Comparison of ENCODE assay signal across 1 cellular context in genomic region chr5:892390-893136, GRCh38.
TF ChIP-seq lines count a peak whose summit lies in the region.

TSS of gene BRD9 (minus strand) at chr5:892801. CDS start at chr5:892657, 144 bp downstream.
TSS of gene TRIP13 (plus strand) at chr5:892884. CDS start at chr5:892999, 115 bp downstream.

TF ChIP-seq in HepG2, 621 proteins besides CTCF, POLR2A, EP300 and RAD21 (continued from another document and continues in another):
- TF ChIP-seq CREBL2 (CRISPR knock-in tag; IDR thresholded peaks at IDR 0.05; ENCODE audit: borderline replicate concordance) (no peak), SMYD3 (CRISPR knock-in tag; IDR thresholded peaks at IDR 0.05) (peak; percentile 75; the same call in 1 of the 2 replicates), ATRX (CRISPR knock-in tag; IDR thresholded peaks at IDR 0.05; ENCODE audit: borderline replicate concordance) (no peak), ZNF614 (CRISPR knock-in tag; IDR thresholded peaks at IDR 0.05; ENCODE audit: borderline replicate concordance) (no peak), RXRA (CRISPR knock-in tag; IDR thresholded peaks at IDR 0.05) (peak; percentile 29; the same call in 1 of the 2 replicates), ZNF800 (CRISPR knock-in tag; IDR thresholded peaks at IDR 0.05) (no peak), GABPA (IDR thresholded peaks at IDR 0.05; ENCODE audit: low read depth, low read length) (no peak), GABPA (CRISPR knock-in tag; IDR thresholded peaks at IDR 0.05; ENCODE audit: low read depth) (peak; percentile 89), SMAD1 (CRISPR knock-in tag; IDR thresholded peaks at IDR 0.05; ENCODE audit: borderline replicate concordance, low read depth) (no peak), MTERF4 (CRISPR knock-in tag; IDR thresholded peaks at IDR 0.05) (no peak), ZNF142 (CRISPR knock-in tag; IDR thresholded peaks at IDR 0.05) (peak; percentile 58; the same call in 1 of the 2 replicates), MAFG (CRISPR knock-in tag; IDR thresholded peaks at IDR 0.05) (no peak), ZNF460 (CRISPR knock-in tag; IDR thresholded peaks at IDR 0.05; ENCODE audit: borderline replicate concordance) (no peak), ISL2 (CRISPR knock-in tag; IDR thresholded peaks at IDR 0.05) (no peak), SIN3A (IDR thresholded peaks at IDR 0.05; ENCODE audit: borderline replicate concordance, low read depth, low read length) (peak; percentile 99), ARID4A (CRISPR knock-in tag; IDR thresholded peaks at IDR 0.05; ENCODE audit: borderline replicate concordance) (peak; percentile 100), SRSF1 (optimal IDR thresholded peaks at IDR 0.05; ENCODE audit: low read depth, low read length) (no peak), SCMH1 (CRISPR knock-in tag; IDR thresholded peaks at IDR 0.05; ENCODE audit: borderline replicate concordance) (no peak), CENPT (CRISPR knock-in tag; IDR thresholded peaks at IDR 0.05; ENCODE audit: low read depth) (no peak), FOXJ3 (CRISPR knock-in tag; IDR thresholded peaks at IDR 0.05; ENCODE audit: borderline replicate concordance) (no peak), MAF1 (CRISPR knock-in tag; IDR thresholded peaks at IDR 0.05; ENCODE audit: borderline replicate concordance) (no peak), DNMT1 (CRISPR knock-in tag; IDR thresholded peaks at IDR 0.05) (no peak), FOSL2 (CRISPR knock-in tag; IDR thresholded peaks at IDR 0.05) (no peak), DBP (CRISPR knock-in tag; IDR thresholded peaks at IDR 0.05; ENCODE audit: not compliant biosample characterization) (no peak), ZNF432 (CRISPR knock-in tag; IDR thresholded peaks at IDR 0.05; ENCODE audit: borderline replicate concordance) (no peak), ZBTB8A (CRISPR knock-in tag; IDR thresholded peaks at IDR 0.05; ENCODE audit: borderline replicate concordance, low read depth) (no peak), RCOR2 (CRISPR knock-in tag; IDR thresholded peaks at IDR 0.05) (no peak), RBAK (CRISPR knock-in tag; IDR thresholded peaks at IDR 0.05) (no peak), ZBTB7A (CRISPR knock-in tag; IDR thresholded peaks at IDR 0.05) (peak; percentile 20; the same call in 1 of the 2 replicates), ZNF235 (CRISPR knock-in tag; IDR thresholded peaks at IDR 0.05; ENCODE audit: borderline replicate concordance) (0 out of 2 replicates have a peak, but pooled peaks have one; percentile 49), CSRNP2 (CRISPR knock-in tag; conservative IDR thresholded peaks at IDR 0.05; ENCODE audit: low read depth) (peak; percentile 75; the same call in 1 of the 2 replicates), NBN (conservative IDR thresholded peaks at IDR 0.05) (no peak), SMC3 (IDR thresholded peaks at IDR 0.05; ENCODE audit: low read length) (no peak), IRF9 (CRISPR knock-in tag; IDR thresholded peaks at IDR 0.05; ENCODE audit: borderline replicate concordance) (no peak; the same call in 1 of the 2 replicates), HDAC2 (CRISPR knock-in tag; IDR thresholded peaks at IDR 0.05) (no peak; the same call in 1 of the 2 replicates), ZNF577 (CRISPR knock-in tag; IDR thresholded peaks at IDR 0.05; ENCODE audit: borderline replicate concordance, low read depth) (no peak), KMT2A (CRISPR knock-in tag; IDR thresholded peaks at IDR 0.05) (peak; percentile 72), RNF219 (CRISPR knock-in tag; IDR thresholded peaks at IDR 0.05) (no peak), SALL2 (CRISPR knock-in tag; IDR thresholded peaks at IDR 0.05) (peak; percentile 22; the same call in 1 of the 2 replicates), ARNT2 (CRISPR knock-in tag; IDR thresholded peaks at IDR 0.05; ENCODE audit: low read depth) (peak; percentile 68)
